9 cellular contexts compared by ENCODE assay signal in genomic region chr19:51712461-51713081, GRCh38. TPM values are rescaled to one million over a fixed set of nuclear protein-coding genes. Genes with fewer than 3 reads are reported as not detected.
A peak's percentile ranks its signal among the peaks of the same experiment; 100 is the strongest.
DNase-seq lines count a peak whose midpoint lies in the region; ATAC-seq and TF ChIP-seq lines count a peak whose summit lies in the region.
"Had no signal": no experiment of that assay in that cellular context is flagged by ENCODE, and none has a peak within 500 bp of the region (broad histone marks: within the 10 kb centered on the region; RNA-seq: fewer than 3 reads in every experiment).

No MANE protein-coding gene starts in this region.

- DNase-seq in NCI-H2107 treated with DMSO at 0.1 percent for 48 hours (lab: John Stamatoyannopoulos, UW; ENCODE audit: unreplicated experiment) (peak; percentile 15), NCI-H2107 (lab: John Stamatoyannopoulos, UW) (no peak), NCI-H510A (lab: John Stamatoyannopoulos, UW) (peak; percentile 34), chondrocyte (ENCODE audit: low spot score) (no peak), renal cortical epithelial cell (ENCODE audit: low read depth) (peak; percentile 49), SJCRH30 (no peak), ureter (ENCODE audit: low spot score) (no peak)
- DNase-seq: effector CD8-positive, alpha-beta T cell had no signal

- no peaks in the 10 kb centered on the region for H3K9me3 Mint-ChIP-seq in chondrocyte (ENCODE audit: low read depth)

- peaks cover 22% of the 10 kb centered on the region for H3K4me1 ChIP-seq in SJCRH30

- no peak overlapping the region for H3K27ac Mint-ChIP-seq in chondrocyte (ENCODE audit: unreplicated experiment)

- H3K36me3 ChIP-seq in SJCRH30: no peaks in the 10 kb centered on the region

- no peak for ATAC-seq in HG03280 (IDR thresholded peaks at IDR 0.05; ENCODE audit: unreplicated experiment)

- peaks cover 14% of the 10 kb centered on the region for H3K27me3 Mint-ChIP-seq in chondrocyte (ENCODE audit: low read depth)

- H3K4me3 Mint-ChIP-seq in chondrocyte (ENCODE audit: unreplicated experiment): no peak overlapping the region

- H3K4me3 ChIP-seq in SJCRH30: no peak overlapping the region

- peaks cover 4% of the 10 kb centered on the region for H3K4me1 Mint-ChIP-seq in chondrocyte (ENCODE audit: low read depth)

- H3K9me3 ChIP-seq in SJCRH30 (replicated peaks): no peaks in the 10 kb centered on the region

- no peaks in the 10 kb centered on the region for H3K27me3 ChIP-seq in SJCRH30

- peak; percentile 68 for TF ChIP-seq CTCF in chondrocyte (IDR thresholded peaks at IDR 0.05)

- no peak overlapping the region for H3K27ac ChIP-seq in SJCRH30

- H3K36me3 Mint-ChIP-seq in chondrocyte (ENCODE audit: low read depth): peaks cover 6% of the 10 kb centered on the region

RNA-seq across cellular contexts. Expression of gene HAS1, which starts 11.2 kb away (rescaled TPM):
- not detected in 3 replicates for total RNA-seq in chondrocyte
- 0.17 TPM in 1 of 2 replicates, not detected in the other for total RNA-seq in renal cortical epithelial cell
- total RNA-seq in SJCRH30 (2014; rRNA removed; shearing (Covaris generic)): 0.23 TPM in 1 of 2 replicates, not detected in the other
- 0.18 TPM for total RNA-seq in ureter

RNA-seq across cellular contexts. Expression of gene SPACA6, which starts 19.4 kb away (rescaled TPM):
- 20.4 to 39.5 TPM (median 24.3 TPM) in 3 replicates for total RNA-seq in chondrocyte
- 1.7 and 3.5 TPM in 2 replicates for total RNA-seq in renal cortical epithelial cell
- total RNA-seq in SJCRH30 (2014; rRNA removed; shearing (Covaris generic)): 3.2 and 10.9 TPM in 2 replicates
- total RNA-seq in ureter: 25.6 TPM

RNA-seq across cellular contexts. Expression of gene FPR1, which starts 39.1 kb away (rescaled TPM):
- total RNA-seq in chondrocyte (not detected in 3 replicates), renal cortical epithelial cell (0.40 and 0.69 TPM in 2 replicates), ureter (4.3 TPM)
- total RNA-seq in SJCRH30 (2014; rRNA removed; shearing (Covaris generic)): not detected in 2 replicates

RNA-seq across cellular contexts. Expression of gene FPR2, which starts 48.4 kb away (rescaled TPM):
- not detected in 3 replicates for total RNA-seq in chondrocyte
- total RNA-seq in renal cortical epithelial cell: 0.10 TPM in 1 of 2 replicates, not detected in the other
- total RNA-seq in SJCRH30 (2014; rRNA removed; shearing (Covaris generic)): not detected in 2 replicates
- total RNA-seq in ureter: 0.89 TPM

Comparison
In these comparisons a context has a peak if more than half of its experiments do, and no peak if none do; other contexts are left out.
1. DNase-seq: peak in NCI-H2107 treated with DMSO at 0.1 percent for 48 hours (single experiment), NCI-H510A (single experiment) and renal cortical epithelial cell (single experiment); none in NCI-H2107 (single experiment), chondrocyte (single experiment), SJCRH30 (0 of 2) and ureter (single experiment).